In genomic region chr6:36322591-36322990, GRCh38 we compare ENCODE assay signal across 23 cellular contexts. TPM values are rescaled to one million over a fixed set of nuclear protein-coding genes. Genes with fewer than 3 reads are reported as not detected.
"Had no signal": no experiment of that assay in that cellular context is flagged by ENCODE, and none has a peak within 500 bp of the region (broad histone marks: within the 10 kb centered on the region; RNA-seq: fewer than 3 reads in every experiment).

No MANE protein-coding gene starts in this region.

- H3K9me3 ChIP-seq: left lung, lower lobe of right lung, pancreas, prostate gland, stomach, thoracic aorta, tibial artery, uterus had no signal

- H3K36me3 ChIP-seq: left lung, lower lobe of right lung, pancreas, prostate gland, thoracic aorta, tibial artery, uterus had no signal

- DNase-seq: hippocampal formation; immature natural killer cell; kidney; left colon; left lung; lower lobe of right lung; mammary epithelial cell; naive thymus-derived CD8-positive, alpha-beta T cell; pancreas; right cardiac atrium; stimulated activated CD4-positive, alpha-beta T cell treated with anti-CD3 and anti-CD28 coated beads, Interleukin-12 subunit alpha, Interleukin-12 subunit beta, amount 100 ng/mL, for 4 hours; stimulated activated CD4-positive, alpha-beta T cell treated with anti-CD3 and anti-CD28 coated beads, Interleukin-15, amount 100 ng/mL, for 24 hours; stimulated activated CD4-positive, alpha-beta T cell treated with anti-CD3 and anti-CD28 coated beads, Interleukin-2, amount 100 ng/mL, for 24 hours; stimulated activated CD4-positive, alpha-beta T cell treated with anti-CD3 and anti-CD28 coated beads, Interleukin-4, amount 100 ng/mL, for 1 hour; stimulated activated naive B cell treated with anti-CD40 and anti-IgM and Interleukin-4, amounts not matched to agents 10 μg/mL and 1 μg/mL and 100 μg/mL, for 72 hours; stimulated activated naive CD8-positive, alpha-beta T cell treated with anti-CD3 and anti-CD28 coated beads, Interleukin-15, Interleukin-2, amounts not matched to agents 100 U/mL and 50 U/mL, for 24 hours; stomach; tibial artery; uterus had no signal

- H3K4me3 ChIP-seq: left lung, lower lobe of right lung, pancreas, prostate gland, skin epidermis, stomach, thoracic aorta, tibial artery, uterus had no signal

- H3K27me3 ChIP-seq: left lung, pancreas, stomach, uterus had no signal

- H3K4me1 ChIP-seq: left lung, lower lobe of right lung, tibial artery, uterus had no signal

- H3K27ac ChIP-seq: left lung, lower lobe of right lung, pancreas, prostate gland, skin epidermis, stomach, thoracic aorta, tibial artery, uterus had no signal

RNA-seq across cellular contexts. Expression of gene BNIP5, which starts 14.1 kb away (rescaled TPM):
- polyA plus RNA-seq: immature natural killer cell; liver; mammary epithelial cell; naive thymus-derived CD8-positive, alpha-beta T cell had no signal

RNA-seq across cellular contexts. Expression of gene PNPLA1, which starts 52.7 kb away (rescaled TPM):
- polyA plus RNA-seq: immature natural killer cell; mammary epithelial cell; naive thymus-derived CD8-positive, alpha-beta T cell; pancreas; right cardiac atrium had no signal
